Comparison of ENCODE assay signal across 1 cellular context in genomic region chr9:13278368-13279246, GRCh38.
TF ChIP-seq lines count a peak whose summit lies in the region.

No MANE protein-coding gene starts in this region.

TF ChIP-seq in SK-N-SH, 30 proteins besides CTCF, POLR2A, EP300 and RAD21 (continued from another document):
- TF ChIP-seq IRF3 (IDR thresholded peaks at IDR 0.05; ENCODE audit: low read depth, low read length), result no peak
- peak; percentile 56 for TF ChIP-seq MXI1 (IDR thresholded peaks at IDR 0.05; ENCODE audit: low read depth, low read length)
- no peak for TF ChIP-seq USF2 (IDR thresholded peaks at IDR 0.05; ENCODE audit: borderline replicate concordance, low read depth, low read length)
- TF ChIP-seq TCF12 (IDR thresholded peaks at IDR 0.05), result no peak
- TF ChIP-seq TAF1 (IDR thresholded peaks at IDR 0.05; ENCODE audit: borderline replicate concordance, low read depth, low read length), result peak; percentile 72
- TF ChIP-seq RXRA (IDR thresholded peaks at IDR 0.05; ENCODE audit: borderline replicate concordance, low read depth), result no peak
- TF ChIP-seq SIN3A (IDR thresholded peaks at IDR 0.05; ENCODE audit: borderline replicate concordance, low read depth, low read length), result peak; percentile 30; the same call in 1 of the 2 replicates
- TF ChIP-seq JUND (IDR thresholded peaks at IDR 0.05), result no peak
- TF ChIP-seq FOSL2 (IDR thresholded peaks at IDR 0.05; ENCODE audit: borderline replicate concordance, low read depth), result no peak
- no peak for TF ChIP-seq USF1 (IDR thresholded peaks at IDR 0.05; ENCODE audit: borderline replicate concordance, low read depth)
- TF ChIP-seq SMC3 (IDR thresholded peaks at IDR 0.05; ENCODE audit: low read depth, low read length), result no peak
- no peak for TF ChIP-seq GABPA (IDR thresholded peaks at IDR 0.05; ENCODE audit: low read depth)
- no peak for TF ChIP-seq RCOR1 (IDR thresholded peaks at IDR 0.05; ENCODE audit: low read length)
- TF ChIP-seq RFX5 (IDR thresholded peaks at IDR 0.05; ENCODE audit: low read length), result no peak
- TF ChIP-seq POLR2AphosphoS5 (IDR thresholded peaks at IDR 0.05; ENCODE audit: low read depth, low read length), result peak; percentile 59; the same call in 1 of the 2 replicates
- no peak for TF ChIP-seq ELF1 (IDR thresholded peaks at IDR 0.05)
- TF ChIP-seq REST (IDR thresholded peaks at IDR 0.05; ENCODE audit: low read depth, low read length), result no peak
- TF ChIP-seq ZBTB33 (IDR thresholded peaks at IDR 0.05; ENCODE audit: borderline replicate concordance, low read depth), result no peak
